8 cellular contexts compared by ENCODE assay signal in the genomic region with DNA sequence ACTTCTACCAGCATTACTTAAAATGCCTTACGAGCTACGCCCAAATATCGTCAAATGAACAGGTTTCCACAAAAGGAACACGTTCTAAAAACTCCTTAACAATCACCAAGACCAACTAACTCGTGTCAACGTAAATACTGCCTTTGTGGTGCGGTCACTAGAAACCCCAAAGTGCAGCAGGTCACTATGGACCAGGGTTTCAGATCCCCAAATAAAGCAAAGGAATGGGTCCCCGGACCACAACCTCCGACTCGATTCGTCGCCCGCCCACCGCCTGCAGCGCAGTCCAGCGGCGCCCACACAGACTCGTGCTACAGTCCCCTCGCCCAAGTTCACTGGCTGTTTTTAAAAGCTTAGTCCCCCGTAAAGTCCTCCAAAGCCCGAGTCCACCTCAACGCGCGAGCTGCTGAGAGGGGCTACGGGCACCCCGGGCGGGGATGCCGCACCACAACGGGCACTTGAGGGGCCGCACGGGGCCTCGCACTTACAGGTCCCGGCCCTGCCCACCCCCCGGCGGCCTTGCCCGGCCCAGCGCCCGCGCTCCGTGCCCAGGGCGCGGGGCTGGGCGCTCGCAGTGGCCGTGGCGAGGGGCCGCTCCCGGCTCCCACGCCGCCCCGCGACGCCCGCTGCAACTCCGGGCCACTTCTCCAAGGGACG. TPM values are rescaled to one million over a fixed set of nuclear protein-coding genes. Genes with fewer than 3 reads are reported as not detected.
A peak's percentile ranks its signal among the peaks of the same experiment; 100 is the strongest.
DNase-seq lines count a peak whose midpoint lies in the region; ATAC-seq lines count a peak whose summit lies in the region.

No MANE protein-coding gene starts in this region.

- H3K36me3 ChIP-seq in adipocyte (ENCODE audit: control insufficient read depth, insufficient read depth, low read length, severe bottlenecking) = no peaks in the 10 kb centered on the region
- H3K36me3 ChIP-seq in iPS DF 6.9 (ENCODE audit: control insufficient read depth, insufficient read depth, low read length) = no peaks in the 10 kb centered on the region
- H3K36me3 ChIP-seq in skeletal muscle satellite cell (ENCODE audit: insufficient read depth, low read length) = no peaks in the 10 kb centered on the region

- peaks cover 25% of the 10 kb centered on the region for H3K4me1 Mint-ChIP-seq in activated T-cell treated with anti-CD3 and anti-CD28 coated beads, Interleukin-2, amount 50 U/mL, for 72 hours (ENCODE audit: low read depth)

- no peak overlapping the region for H3K27ac ChIP-seq in iPS DF 6.9 (ENCODE audit: low read length)

- H3K9ac ChIP-seq in adipocyte (ENCODE audit: low read length) = peak overlapping the region; percentile 97
- peak overlapping the region; percentile 89 for H3K9ac ChIP-seq in skeletal muscle satellite cell (ENCODE audit: low read depth, low read length)

- H3K27me3 Mint-ChIP-seq in activated T-cell treated with anti-CD3 and anti-CD28 coated beads, Interleukin-2, amount 50 U/mL, for 72 hours (ENCODE audit: low read depth) = peaks cover 63% of the 10 kb centered on the region

- peak overlapping the region; percentile 88 for H3K4me2 ChIP-seq in skeletal muscle satellite cell (ENCODE audit: low read length)

- H3K27ac Mint-ChIP-seq in activated T-cell treated with anti-CD3 and anti-CD28 coated beads, Interleukin-2, amount 50 U/mL, for 72 hours = peak overlapping the region; percentile 22

- H3K27me3 ChIP-seq in adipocyte (replicated peaks; ENCODE audit: control insufficient read depth, insufficient read depth, low read length) (no peaks in the 10 kb centered on the region), iPS DF 6.9 (ENCODE audit: control insufficient read depth, insufficient read depth, low read length) (no peaks in the 10 kb centered on the region), skeletal muscle satellite cell (ENCODE audit: control insufficient read depth, insufficient read depth, low read length) (peaks cover 4% of the 10 kb centered on the region)

- H3K4me1 ChIP-seq in adipocyte (ENCODE audit: control insufficient read depth, insufficient read depth, low read length) (peaks cover 45% of the 10 kb centered on the region), iPS DF 6.9 (ENCODE audit: control insufficient read depth, insufficient read depth, low read length) (peaks cover 6% of the 10 kb centered on the region; the same call in 1 of the 2 replicates), skeletal muscle satellite cell (ENCODE audit: control insufficient read depth, insufficient read depth, low read length) (peaks cover 37% of the 10 kb centered on the region)

- H3K9me3 Mint-ChIP-seq in activated T-cell treated with anti-CD3 and anti-CD28 coated beads, Interleukin-2, amount 50 U/mL, for 72 hours = no peaks in the 10 kb centered on the region

- no peak for ATAC-seq in activated T-cell treated with anti-CD3 and anti-CD28 coated beads, Interleukin-2, amount 50 U/mL, for 72 hours (replicated peaks in 1 of 2)
- ATAC-seq in HG02870 (IDR thresholded peaks at IDR 0.05; ENCODE audit: unreplicated experiment) (no peak), HG03521 (IDR thresholded peaks at IDR 0.05; ENCODE audit: unreplicated experiment) (no peak)

- WGBS in iPS DF 6.9 (ENCODE audit: insufficient coverage, insufficient read length) = no CpG with 5 or more reads among the region's 56 CpGs

- H3K4me3 Mint-ChIP-seq in activated T-cell treated with anti-CD3 and anti-CD28 coated beads, Interleukin-2, amount 50 U/mL, for 72 hours = peak overlapping the region; percentile 84

- H3K4me3 ChIP-seq in adipocyte (ENCODE audit: low read length) = peak overlapping the region; percentile 94
- H3K4me3 ChIP-seq in iPS DF 6.9 (ENCODE audit: low read length) = peak overlapping the region; percentile 90; the same call in 1 of the 2 replicates
- H3K4me3 ChIP-seq in skeletal muscle satellite cell (ENCODE audit: low read length) = peak overlapping the region; percentile 95

- no peak for DNase-seq in activated T-cell treated with anti-CD3 and anti-CD28 coated beads, Interleukin-2, amount 50 U/mL, for 72 hours
- no peak for DNase-seq in activated T-cell treated with anti-CD3 and anti-CD28 coated beads, Interleukin-2, amount 50 U/mL, for 48 hours
- peak; percentile 64 for DNase-seq in adipocyte (ENCODE audit: low read depth)
- no peak for DNase-seq in iPS DF 6.9 (ENCODE audit: low read depth, low spot score)
- DNase-seq in midbrain (lab: John Stamatoyannopoulos, UW) = no peak

- no peaks in the 10 kb centered on the region for H3K9me3 ChIP-seq in adipocyte (ENCODE audit: control insufficient read depth, low read length)
- no peaks in the 10 kb centered on the region for H3K9me3 ChIP-seq in iPS DF 6.9 (ENCODE audit: control insufficient read depth, insufficient read depth, low read length)
- no peaks in the 10 kb centered on the region for H3K9me3 ChIP-seq in skeletal muscle satellite cell (replicated peaks; ENCODE audit: low read length)

- H3K36me3 Mint-ChIP-seq in activated T-cell treated with anti-CD3 and anti-CD28 coated beads, Interleukin-2, amount 50 U/mL, for 72 hours (ENCODE audit: insufficient read depth in 2 of 2) = peaks cover 2 to 8% of the 10 kb centered on the region in 2 donors

RNA-seq across cellular contexts. Expression of gene NFIB, which starts 1.1 kb away (rescaled TPM):
- total RNA-seq in activated T-cell treated with anti-CD3 and anti-CD28 coated beads, Interleukin-2, amount 50 U/mL, for 72 hours = not detected
- 37.1 and 39.5 TPM in 2 replicates for total RNA-seq in skeletal muscle satellite cell (2012; rRNA removed)
